In the genomic region with DNA sequence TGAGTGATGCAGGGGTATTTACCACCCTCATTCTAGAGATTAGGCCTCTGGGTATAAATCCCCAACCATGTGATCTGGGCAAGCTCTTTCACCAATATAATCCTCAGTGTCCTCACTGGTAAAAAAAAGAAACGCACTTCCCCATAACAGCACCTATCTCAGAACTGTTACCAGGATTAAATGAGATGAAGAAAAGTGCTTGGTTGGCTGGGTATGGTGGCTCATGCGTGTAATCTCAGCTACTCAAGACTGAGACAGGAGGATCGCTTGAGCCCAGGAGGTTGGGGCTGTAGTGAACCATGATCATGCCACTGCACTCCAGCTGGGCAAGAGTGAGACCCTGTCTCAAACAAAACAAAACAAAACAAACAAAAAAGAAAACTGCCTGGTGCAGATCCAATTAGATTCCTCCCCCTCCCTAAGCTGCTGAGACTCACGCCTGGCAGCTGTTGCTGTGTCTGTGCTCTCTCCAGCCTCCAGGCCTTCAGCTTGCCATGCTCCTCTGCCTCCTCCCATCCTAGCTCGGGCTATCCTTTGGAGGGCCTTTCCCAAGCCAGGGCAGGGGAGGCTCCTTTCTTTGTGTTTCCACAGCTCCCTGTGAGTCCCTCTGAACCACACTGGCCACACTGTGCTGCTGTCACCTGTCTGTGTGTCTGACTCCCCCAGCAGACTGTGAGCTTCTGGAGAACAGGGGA, we compare ENCODE assay signal across 17 cellular contexts. TPM values are rescaled to one million over a fixed set of nuclear protein-coding genes. Genes with fewer than 3 reads are reported as not detected.
"Had no signal": no experiment of that assay in that cellular context is flagged by ENCODE, and none has a peak within 500 bp of the region (broad histone marks: within the 10 kb centered on the region; RNA-seq: fewer than 3 reads in every experiment).

No MANE protein-coding gene starts in this region.

- H3K27ac ChIP-seq: brain microvascular endothelial cell, epithelial cell of prostate, heart right ventricle, ovary, stomach, testis had no signal

- DNase-seq: activated T-cell treated with anti-CD3 and anti-CD28 coated beads, Interleukin-2, amount 50 U/mL, for 4 hours; effector memory CD8-positive, alpha-beta T cell; heart right ventricle; T1000 had no signal

- H3K9me3 ChIP-seq: heart right ventricle, ovary, stomach, testis had no signal

- H3K27me3 ChIP-seq: brain microvascular endothelial cell, heart right ventricle, ovary, stomach, testis had no signal

- H3K36me3 ChIP-seq: brain microvascular endothelial cell, ovary had no signal

- H3K9me3 Mint-ChIP-seq: activated naive CD4-positive, alpha-beta T cell treated with anti-CD3 and anti-CD28 coated beads, Interleukin-2, amount 50 U/mL, for 24 hours; activated T-cell treated with anti-CD3 and anti-CD28 coated beads, Interleukin-2, amount 50 U/mL, for 4 hours; central memory CD8-positive, alpha-beta T cell; effector memory CD8-positive, alpha-beta T cell; mesothelial cell of epicardium; neural crest cell had no signal

- H3K4me1 ChIP-seq: heart right ventricle, stomach, testis had no signal

- H3K4me3 ChIP-seq: heart right ventricle, lung, ovary, stomach, testis had no signal

- H3K4me1 Mint-ChIP-seq: activated naive CD4-positive, alpha-beta T cell treated with anti-CD3 and anti-CD28 coated beads, Interleukin-2, amount 50 U/mL, for 24 hours; central memory CD8-positive, alpha-beta T cell; mesothelial cell of epicardium had no signal

- H3K4me3 Mint-ChIP-seq: activated naive CD4-positive, alpha-beta T cell treated with anti-CD3 and anti-CD28 coated beads, Interleukin-2, amount 50 U/mL, for 24 hours; activated T-cell treated with anti-CD3 and anti-CD28 coated beads, Interleukin-2, amount 50 U/mL, for 4 hours; central memory CD8-positive, alpha-beta T cell; effector memory CD8-positive, alpha-beta T cell; mesothelial cell of epicardium; neural crest cell had no signal

- ATAC-seq: activated T-cell treated with anti-CD3 and anti-CD28 coated beads, Interleukin-2, amount 50 U/mL, for 4 hours; effector memory CD8-positive, alpha-beta T cell; heart right ventricle had no signal

- H3K27me3 Mint-ChIP-seq: activated naive CD4-positive, alpha-beta T cell treated with anti-CD3 and anti-CD28 coated beads, Interleukin-2, amount 50 U/mL, for 24 hours; central memory CD8-positive, alpha-beta T cell; effector memory CD8-positive, alpha-beta T cell had no signal

- H3K27ac Mint-ChIP-seq: activated naive CD4-positive, alpha-beta T cell treated with anti-CD3 and anti-CD28 coated beads, Interleukin-2, amount 50 U/mL, for 24 hours; effector memory CD8-positive, alpha-beta T cell; mesothelial cell of epicardium had no signal

RNA-seq across cellular contexts. Expression of a gene that starts 28.0 kb away (rescaled TPM):
- total RNA-seq: activated T-cell treated with anti-CD3 and anti-CD28 coated beads, Interleukin-2, amount 50 U/mL, for 4 hours; fibroblast of lung; frontal cortex; mesothelial cell of epicardium; neural crest cell; pulmonary artery endothelial cell had no signal
- polyA plus RNA-seq: fibroblast of lung, stomach had no signal
